Comparison of ENCODE assay signal across 8 cellular contexts in the genomic region with DNA sequence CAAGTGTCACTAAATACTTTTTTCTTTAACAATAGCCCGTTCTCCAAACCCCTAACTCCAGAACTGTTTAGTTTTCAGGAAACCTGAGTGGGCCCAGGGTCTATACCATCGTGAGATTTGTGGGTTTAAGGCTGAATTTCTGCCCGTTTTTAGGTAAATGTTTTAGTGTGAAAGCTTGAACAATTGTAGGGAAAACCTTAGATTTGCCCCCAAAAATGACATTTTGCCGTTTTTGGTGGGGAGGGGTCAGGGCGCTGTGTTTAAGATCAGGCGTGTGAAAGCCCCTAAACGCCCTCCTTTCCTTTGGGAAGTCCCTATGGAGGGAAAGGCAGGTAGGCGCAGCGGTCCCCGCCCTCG. TPM values are rescaled to one million over a fixed set of nuclear protein-coding genes. Genes with fewer than 3 reads are reported as not detected.
DNase-seq lines count a peak whose midpoint lies in the region; ATAC-seq and TF ChIP-seq lines count a peak whose summit lies in the region.

No MANE protein-coding gene starts in this region.

- H3K9me3 Mint-ChIP-seq in activated T-cell treated with anti-CD3 and anti-CD28 coated beads, Interleukin-2, amount 50 U/mL, for 72 hours: no peaks in the 10 kb centered on the region
- H3K9me3 Mint-ChIP-seq in activated T-helper 1 cell treated with anti-CD3 and anti-CD28 coated beads, Interleukin-12 subunit alpha, Interleukin-12 subunit beta, Interleukin-2, Interleukin-4 antibody, amounts not matched to agents 30 ng/mL and 10 ng/mL and 1 ng/mL, durations not matched to agents 14 hours and 24 hours and 36 hours: no peaks in the 10 kb centered on the region

- DNase-seq in activated T-cell treated with anti-CD3 and anti-CD28 coated beads, Interleukin-2, amount 50 U/mL, for 72 hours: no peak
- no peak for DNase-seq in activated T-cell treated with anti-CD3 and anti-CD28 coated beads, Interleukin-2, amount 50 U/mL, for 1 hour
- no peak for DNase-seq in activated T-helper 1 cell treated with anti-CD3 and anti-CD28 coated beads, Interleukin-12 subunit alpha, Interleukin-12 subunit beta, Interleukin-2, Interleukin-4 antibody, amounts not matched to agents 30 ng/mL and 10 ng/mL and 1 ng/mL, durations not matched to agents 14 hours and 24 hours and 36 hours (ENCODE audit: low spot score)
- DNase-seq in kidney epithelial cell (ENCODE audit: low read depth) (no peak), COR-L47 (lab: John Stamatoyannopoulos, UW) (no peak)
- no peak for DNase-seq in central memory CD4-positive, alpha-beta T cell

- H3K36me3 Mint-ChIP-seq in activated T-cell treated with anti-CD3 and anti-CD28 coated beads, Interleukin-2, amount 50 U/mL, for 72 hours (ENCODE audit: insufficient read depth in 2 of 2): peaks cover 2 to 8% of the 10 kb centered on the region in 2 donors
- H3K36me3 Mint-ChIP-seq in activated T-helper 1 cell treated with anti-CD3 and anti-CD28 coated beads, Interleukin-12 subunit alpha, Interleukin-12 subunit beta, Interleukin-2, Interleukin-4 antibody, amounts not matched to agents 30 ng/mL and 10 ng/mL and 1 ng/mL, durations not matched to agents 14 hours and 24 hours and 36 hours (ENCODE audit: low read depth): peaks cover 16% of the 10 kb centered on the region

- H3K27ac ChIP-seq in thymus (ENCODE audit: low read depth): no peak overlapping the region

- H3K4me3 Mint-ChIP-seq in activated T-cell treated with anti-CD3 and anti-CD28 coated beads, Interleukin-2, amount 50 U/mL, for 72 hours: peak overlapping the region; percentile 94 to 98
- H3K4me3 Mint-ChIP-seq in activated T-helper 1 cell treated with anti-CD3 and anti-CD28 coated beads, Interleukin-12 subunit alpha, Interleukin-12 subunit beta, Interleukin-2, Interleukin-4 antibody, amounts not matched to agents 30 ng/mL and 10 ng/mL and 1 ng/mL, durations not matched to agents 14 hours and 24 hours and 36 hours: peak overlapping the region; percentile 77

- H3K27me3 ChIP-seq in kidney epithelial cell (ENCODE audit: control insufficient read depth, insufficient read depth, low read length) (no peaks in the 10 kb centered on the region), thymus (ENCODE audit: control insufficient read depth, insufficient read depth) (no peaks in the 10 kb centered on the region)

- intact Hi-C loops in activated T-helper 1 cell treated with anti-CD3 and anti-CD28 coated beads, Interleukin-12 subunit alpha, Interleukin-12 subunit beta, Interleukin-2, Interleukin-4 antibody, amounts not matched to agents 30 ng/mL and 10 ng/mL and 1 ng/mL, durations not matched to agents 14 hours and 24 hours and 36 hours (cut with micrococcal nuclease): loop anchor here (1.0 kb wide), 1 partner anchor 31 kb away; no protein-coding TSS in a partner anchor

- H3K4me1 Mint-ChIP-seq in activated T-cell treated with anti-CD3 and anti-CD28 coated beads, Interleukin-2, amount 50 U/mL, for 72 hours (ENCODE audit: low read depth): peaks cover 42% of the 10 kb centered on the region
- H3K4me1 Mint-ChIP-seq in activated T-helper 1 cell treated with anti-CD3 and anti-CD28 coated beads, Interleukin-12 subunit alpha, Interleukin-12 subunit beta, Interleukin-2, Interleukin-4 antibody, amounts not matched to agents 30 ng/mL and 10 ng/mL and 1 ng/mL, durations not matched to agents 14 hours and 24 hours and 36 hours (ENCODE audit: low read depth): peaks cover 51% of the 10 kb centered on the region

- no peaks in the 10 kb centered on the region for H3K9me3 ChIP-seq in thymus (ENCODE audit: control insufficient read depth)

- H3K27me3 Mint-ChIP-seq in activated T-cell treated with anti-CD3 and anti-CD28 coated beads, Interleukin-2, amount 50 U/mL, for 72 hours (ENCODE audit: low read depth): no peaks in the 10 kb centered on the region
- no peaks in the 10 kb centered on the region for H3K27me3 Mint-ChIP-seq in activated T-helper 1 cell treated with anti-CD3 and anti-CD28 coated beads, Interleukin-12 subunit alpha, Interleukin-12 subunit beta, Interleukin-2, Interleukin-4 antibody, amounts not matched to agents 30 ng/mL and 10 ng/mL and 1 ng/mL, durations not matched to agents 14 hours and 24 hours and 36 hours (ENCODE audit: insufficient read depth)

- WGBS in thymus: 1% methylated on average over 11 of the region's 11 CpGs

- H3K4me3 ChIP-seq in kidney epithelial cell (ENCODE audit: low read depth, low read length): peak overlapping the region; percentile 67
- H3K4me3 ChIP-seq in thymus (ENCODE audit: low read length): peak overlapping the region; percentile 92

- ATAC-seq in activated T-cell treated with anti-CD3 and anti-CD28 coated beads, Interleukin-2, amount 50 U/mL, for 72 hours (replicated peaks in 1 of 2): no peak
- no peak for ATAC-seq in HG03196 (IDR thresholded peaks at IDR 0.05; ENCODE audit: unreplicated experiment)

- TF ChIP-seq CTCF in kidney epithelial cell (IDR thresholded peaks at IDR 0.05; ENCODE audit: insufficient read depth, low read length, poor library complexity, severe bottlenecking): no peak

- H3K36me3 ChIP-seq in kidney epithelial cell (ENCODE audit: control insufficient read depth, insufficient read depth, low read length): no peaks in the 10 kb centered on the region
- no peaks in the 10 kb centered on the region for H3K36me3 ChIP-seq in thymus (ENCODE audit: control insufficient read depth, insufficient read depth)

- H3K27ac Mint-ChIP-seq in activated T-cell treated with anti-CD3 and anti-CD28 coated beads, Interleukin-2, amount 50 U/mL, for 72 hours: peak overlapping the region; percentile 91
- peak overlapping the region; percentile 86 for H3K27ac Mint-ChIP-seq in activated T-helper 1 cell treated with anti-CD3 and anti-CD28 coated beads, Interleukin-12 subunit alpha, Interleukin-12 subunit beta, Interleukin-2, Interleukin-4 antibody, amounts not matched to agents 30 ng/mL and 10 ng/mL and 1 ng/mL, durations not matched to agents 14 hours and 24 hours and 36 hours

- peaks cover 9% of the 10 kb centered on the region for H3K4me1 ChIP-seq in thymus (ENCODE audit: control insufficient read depth, insufficient read depth, low read length)

RNA-seq across cellular contexts. Expression of a gene that starts 0.3 kb away (rescaled TPM):
- total RNA-seq in activated T-cell treated with anti-CD3 and anti-CD28 coated beads, Interleukin-2, amount 50 U/mL, for 72 hours: 10 to 100 TPM; 40.5 to 49.7 TPM
- 51.2 and 55.7 TPM in 2 replicates for total RNA-seq in activated T-helper 1 cell treated with anti-CD3 and anti-CD28 coated beads, Interleukin-12 subunit alpha, Interleukin-12 subunit beta, Interleukin-2, Interleukin-4 antibody, amounts not matched to agents 30 ng/mL and 10 ng/mL and 1 ng/mL, durations not matched to agents 14 hours and 24 hours and 36 hours
- total RNA-seq in kidney epithelial cell: 20.5 and 22.5 TPM in 2 replicates
- polyA plus RNA-seq in thymus: 60.3 TPM

RNA-seq across cellular contexts. Expression of a gene that starts 50.7 kb away (rescaled TPM):
- total RNA-seq in activated T-cell treated with anti-CD3 and anti-CD28 coated beads, Interleukin-2, amount 50 U/mL, for 72 hours: 10 to 100 TPM; 48.6 to 49.6 TPM
- total RNA-seq in activated T-helper 1 cell treated with anti-CD3 and anti-CD28 coated beads, Interleukin-12 subunit alpha, Interleukin-12 subunit beta, Interleukin-2, Interleukin-4 antibody, amounts not matched to agents 30 ng/mL and 10 ng/mL and 1 ng/mL, durations not matched to agents 14 hours and 24 hours and 36 hours: 58.0 and 59.3 TPM in 2 replicates
- total RNA-seq in kidney epithelial cell: 40.7 and 44.7 TPM in 2 replicates
- polyA plus RNA-seq in thymus: 198 TPM

RNA-seq across cellular contexts. Expression of a gene that starts 52.1 kb away (rescaled TPM):
- 10 to 100 TPM; 12.4 to 13.5 TPM for total RNA-seq in activated T-cell treated with anti-CD3 and anti-CD28 coated beads, Interleukin-2, amount 50 U/mL, for 72 hours
- total RNA-seq in activated T-helper 1 cell treated with anti-CD3 and anti-CD28 coated beads, Interleukin-12 subunit alpha, Interleukin-12 subunit beta, Interleukin-2, Interleukin-4 antibody, amounts not matched to agents 30 ng/mL and 10 ng/mL and 1 ng/mL, durations not matched to agents 14 hours and 24 hours and 36 hours: 15.8 and 18.3 TPM in 2 replicates
- total RNA-seq in kidney epithelial cell: 1.4 and 4.6 TPM in 2 replicates
- polyA plus RNA-seq in thymus: 7.1 TPM
